In genomic region chr7:130896898-130897514, GRCh38 we compare ENCODE assay signal across 8 cellular contexts.
DNase-seq lines count a peak whose midpoint lies in the region; ATAC-seq and TF ChIP-seq lines count a peak whose summit lies in the region.

No MANE protein-coding gene starts in this region.

- no peak overlapping the region for H3K4me3 ChIP-seq in PC-3 (ENCODE audit: low read length)
- no peak overlapping the region for H3K4me3 ChIP-seq in esophagus squamous epithelium

- peaks cover 49% of the 10 kb centered on the region for H3F3A ChIP-seq in PC-3 (ENCODE audit: low read length, unreplicated experiment)

- BruUV-seq in PC-3 (replicated peaks; lab: Mats Ljungman, UMichigan) = no TSS peak

- H3K9me3 ChIP-seq in PC-3 (ENCODE audit: low read length) = no peaks in the 10 kb centered on the region
- H3K9me3 ChIP-seq in esophagus squamous epithelium = no peaks in the 10 kb centered on the region

- H3K4me2 ChIP-seq in PC-3 (ENCODE audit: low read length) = peak overlapping the region; percentile 21; the same call in 1 of the 2 replicates

- no peaks in the 10 kb centered on the region for H3K27me3 ChIP-seq in PC-3 (ENCODE audit: low read length)
- no peaks in the 10 kb centered on the region for H3K27me3 ChIP-seq in esophagus squamous epithelium

- CTCF ChIA-PET in PC-3 (lab: Charles Lee) = interaction anchor here (0.6 to 1.4 kb wide), 10 partner anchors 9 to 704 kb away, joined by 3 to 14 read pairs (median 4); no protein-coding TSS in a partner anchor

- peaks cover 97% of the 10 kb centered on the region for H3K4me1 Mint-ChIP-seq in activated T-cell treated with anti-CD3 and anti-CD28 coated beads, Interleukin-2, amount 50 U/mL, for 72 hours (ENCODE audit: low read depth)
- H3K4me1 Mint-ChIP-seq in naive B cell = peaks cover 63 to 77% (median 72%) of the 10 kb centered on the region in 3 donors
- H3K4me1 Mint-ChIP-seq in stimulated activated naive CD8-positive, alpha-beta T cell treated with anti-CD3 and anti-CD28 coated beads, Interleukin-15, Interleukin-2, amounts not matched to agents 100 ng/mL and 50 ng/mL, for 24 hours (ENCODE audit: low read depth) = peaks cover 96% of the 10 kb centered on the region

- POLR2A ChIA-PET in PC-3 (lab: Charles Lee; ENCODE audit: unreplicated experiment) = interaction anchor here (0.6 to 0.7 kb wide), 3 partner anchors 17 to 342 kb away, joined by 3 to 4 read pairs (median 3); no protein-coding TSS in a partner anchor

- peak overlapping the region; percentile 92 for H3K27ac ChIP-seq in PC-3 (ENCODE audit: low read length)
- peak overlapping the region; percentile 69 to 88 (median 80) for H3K27ac ChIP-seq in esophagus squamous epithelium

- DNase-seq in DMS 273 treated with DMSO at 0.1 percent for 48 hours (lab: John Stamatoyannopoulos, UW) (peak; percentile 29), PC-3 (peak; percentile 71), esophagus squamous epithelium (lab: John Stamatoyannopoulos, UW) (no peak), naive B cell (peak; percentile 53), KG1 (lab: John Stamatoyannopoulos, UW) (no peak)
- peak; percentile 78 for DNase-seq in activated T-cell treated with anti-CD3 and anti-CD28 coated beads, Interleukin-2, amount 50 U/mL, for 72 hours

- H3K9me2 ChIP-seq in PC-3 (replicated peaks; ENCODE audit: low read length) = no peaks in the 10 kb centered on the region

- H3K36me3 Mint-ChIP-seq in activated T-cell treated with anti-CD3 and anti-CD28 coated beads, Interleukin-2, amount 50 U/mL, for 72 hours (ENCODE audit: insufficient read depth in 2 of 2) = peaks cover 22 to 56% of the 10 kb centered on the region in 2 donors
- peaks cover 16 to 23% of the 10 kb centered on the region in 2 donors for H3K36me3 Mint-ChIP-seq in naive B cell
- peaks cover 94% of the 10 kb centered on the region for H3K36me3 Mint-ChIP-seq in stimulated activated naive CD8-positive, alpha-beta T cell treated with anti-CD3 and anti-CD28 coated beads, Interleukin-15, Interleukin-2, amounts not matched to agents 100 ng/mL and 50 ng/mL, for 24 hours (ENCODE audit: low read depth)

- peak overlapping the region; percentile 14; the same call in 1 of the 2 replicates for H3K9ac ChIP-seq in PC-3 (ENCODE audit: low read length)

- peaks cover 94% of the 10 kb centered on the region for H3K4me1 ChIP-seq in PC-3 (ENCODE audit: insufficient read depth, low read length)
- peaks cover 59 to 97% (median 82%) of the 10 kb centered on the region in 3 donors for H3K4me1 ChIP-seq in esophagus squamous epithelium

- H3K27me3 Mint-ChIP-seq in activated T-cell treated with anti-CD3 and anti-CD28 coated beads, Interleukin-2, amount 50 U/mL, for 72 hours (ENCODE audit: low read depth) = no peaks in the 10 kb centered on the region
- H3K27me3 Mint-ChIP-seq in naive B cell = no peaks in the 10 kb centered on the region
- H3K27me3 Mint-ChIP-seq in stimulated activated naive CD8-positive, alpha-beta T cell treated with anti-CD3 and anti-CD28 coated beads, Interleukin-15, Interleukin-2, amounts not matched to agents 100 ng/mL and 50 ng/mL, for 24 hours = no peaks in the 10 kb centered on the region

- no peak overlapping the region for H2AFZ ChIP-seq in PC-3 (ENCODE audit: low read length)

- peak overlapping the region; percentile 50 to 77 for H3K4me3 Mint-ChIP-seq in activated T-cell treated with anti-CD3 and anti-CD28 coated beads, Interleukin-2, amount 50 U/mL, for 72 hours
- H3K4me3 Mint-ChIP-seq in naive B cell = peak overlapping the region in 2 of 8 donors; percentile 11 to 29
- peak overlapping the region; percentile 72 for H3K4me3 Mint-ChIP-seq in stimulated activated naive CD8-positive, alpha-beta T cell treated with anti-CD3 and anti-CD28 coated beads, Interleukin-15, Interleukin-2, amounts not matched to agents 100 ng/mL and 50 ng/mL, for 24 hours

- 17 to 42% methylated on average over 11 to 19 of the region's 22 CpGs for WGBS in esophagus squamous epithelium, 2 donors

- no peaks in the 10 kb centered on the region for H3K9me3 Mint-ChIP-seq in activated T-cell treated with anti-CD3 and anti-CD28 coated beads, Interleukin-2, amount 50 U/mL, for 72 hours
- peaks cover 0 to 1% (median 0%) of the 10 kb centered on the region in 7 donors for H3K9me3 Mint-ChIP-seq in naive B cell
- no peaks in the 10 kb centered on the region for H3K9me3 Mint-ChIP-seq in stimulated activated naive CD8-positive, alpha-beta T cell treated with anti-CD3 and anti-CD28 coated beads, Interleukin-15, Interleukin-2, amounts not matched to agents 100 ng/mL and 50 ng/mL, for 24 hours

- peak; percentile 45 for ATAC-seq in HG02759 (IDR thresholded peaks at IDR 0.05; ENCODE audit: unreplicated experiment)
- peak; percentile 7 for ATAC-seq in PC-3
- ATAC-seq in activated T-cell treated with anti-CD3 and anti-CD28 coated beads, Interleukin-2, amount 50 U/mL, for 72 hours (replicated peaks in 1 of 2) = peak; percentile 56 to 57
- ATAC-seq in naive B cell (ENCODE audit: low read depth in 2 of 2) = peak; percentile 77 to 85

- no peak for TF ChIP-seq POLR2A in esophagus squamous epithelium (IDR thresholded peaks at IDR 0.05)

- TF ChIP-seq CTCF in PC-3 (conservative IDR thresholded peaks at IDR 0.05; ENCODE audit: low read depth, low read length) = peak; percentile 74
- peak; percentile 70 to 93 (median 88) for TF ChIP-seq CTCF in esophagus squamous epithelium (IDR thresholded peaks at IDR 0.05)

- H3K36me3 ChIP-seq in PC-3 (ENCODE audit: low read depth, low read length) = peaks cover 65% of the 10 kb centered on the region
- H3K36me3 ChIP-seq in esophagus squamous epithelium = peaks cover 0 to 35% (median 0%) of the 10 kb centered on the region in 3 donors

- peak overlapping the region; percentile 97 for H3K27ac Mint-ChIP-seq in activated T-cell treated with anti-CD3 and anti-CD28 coated beads, Interleukin-2, amount 50 U/mL, for 72 hours
- H3K27ac Mint-ChIP-seq in naive B cell = peak overlapping the region; percentile 53 to 97 (median 86)
- H3K27ac Mint-ChIP-seq in stimulated activated naive CD8-positive, alpha-beta T cell treated with anti-CD3 and anti-CD28 coated beads, Interleukin-15, Interleukin-2, amounts not matched to agents 100 ng/mL and 50 ng/mL, for 24 hours = peak overlapping the region; percentile 98

- intact Hi-C loops in PC-3 (cut with micrococcal nuclease) (loop anchor here (2.0 kb wide), 3 partner anchors 42 to 144 kb away; no protein-coding TSS in a partner anchor), esophagus squamous epithelium (cut with DNase I) (no loop called here)

- H4K20me1 ChIP-seq in PC-3 (ENCODE audit: low read length) = peaks cover 41% of the 10 kb centered on the region

- H3K79me2 ChIP-seq in PC-3 (ENCODE audit: low read length) = peaks cover 97% of the 10 kb centered on the region

Comparison
In these comparisons a context has a peak if more than half of its experiments do, and no peak if none do; other contexts are left out.
1. DNase-seq: peak in DMS 273 treated with DMSO at 0.1 percent for 48 hours (single experiment), PC-3 (single experiment), activated T-cell treated with anti-CD3 and anti-CD28 coated beads, Interleukin-2, amount 50 U/mL, for 72 hours (2 of 2) and naive B cell (single experiment); none in esophagus squamous epithelium (single experiment) and KG1 (single experiment).
2. ATAC-seq: peak in every context shown above with its lines; median percentile 81 in naive B cell; 56 in activated T-cell treated with anti-CD3 and anti-CD28 coated beads, Interleukin-2, amount 50 U/mL, for 72 hours; 45 in HG02759; 7 in PC-3.
3. Peak in every context shown above with its lines, with median percentiles within 50 percentile points of each other: H3K27ac Mint-ChIP-seq.